Comparison of ENCODE assay signal across 8 cellular contexts in genomic region chr2:98608962-98609604, GRCh38. TPM values are rescaled to one million over a fixed set of nuclear protein-coding genes. Genes with fewer than 3 reads are reported as not detected.
DNase-seq lines count a peak whose midpoint lies in the region; ATAC-seq and TF ChIP-seq lines count a peak whose summit lies in the region.

No MANE protein-coding gene starts in this region.

- peaks cover 32 to 81% (median 59%) of the 10 kb centered on the region in 4 donors for H3K4me1 Mint-ChIP-seq in CD4-positive, CD25-positive, alpha-beta regulatory T cell
- H3K4me1 Mint-ChIP-seq in GM23338 (peaks cover 14% of the 10 kb centered on the region), endodermal cell (peaks cover 70% of the 10 kb centered on the region)

- no peak for ATAC-seq in CD4-positive, CD25-positive, alpha-beta regulatory T cell (ENCODE audit: low read depth in 2 of 2)
- ATAC-seq in GM23338 (peak; percentile 50), RWPE2 (ENCODE audit: low read depth) (peak; percentile 24; the same call in 1 of the 3 replicates), GM18517 (IDR thresholded peaks at IDR 0.05; ENCODE audit: unreplicated experiment) (no peak)

- WGBS in endodermal cell (ENCODE audit: insufficient coverage in 1 of 2, insufficient read length in 1 of 2), 2 experiments: 4 to 9% methylated on average over 17 to 29 of the region's 29 CpGs

- DNase-seq in CD4-positive, CD25-positive, alpha-beta regulatory T cell: peak in 1 of 3 donors; percentile 10
- peak; percentile 41 for DNase-seq in GM23338 (ENCODE audit: low spot score)
- DNase-seq in RWPE2 (ENCODE audit: low spot score): no peak
- peak; percentile 59 for DNase-seq in endodermal cell
- DNase-seq in activated effector memory CD4-positive, alpha-beta T cell treated with Interleukin-2 at 50 U/mL for 16 hours: no peak
- no peak for DNase-seq in stimulated activated CD4-positive, alpha-beta T cell treated with anti-CD3 and anti-CD28 coated beads, Interleukin-15, amount 100 ng/mL, for 24 hours

- peaks cover 9% of the 10 kb centered on the region for H4K20me1 ChIP-seq in GM23338 (replicated peaks; ENCODE audit: insufficient read depth)

- H3K36me3 Mint-ChIP-seq in CD4-positive, CD25-positive, alpha-beta regulatory T cell: peaks cover 27% of the 10 kb centered on the region
- H3K36me3 Mint-ChIP-seq in GM23338 (ENCODE audit: low read depth) (peaks cover 34% of the 10 kb centered on the region), endodermal cell (ENCODE audit: low read depth) (peaks cover 32% of the 10 kb centered on the region)

- peaks cover 14% of the 10 kb centered on the region for H3K36me3 ChIP-seq in CD4-positive, CD25-positive, alpha-beta regulatory T cell (ENCODE audit: control insufficient read depth, insufficient read depth, low read length)
- H3K36me3 ChIP-seq in GM23338 (ENCODE audit: insufficient read depth): peaks cover 12% of the 10 kb centered on the region; the same call in 1 of the 2 replicates
- peaks cover 45% of the 10 kb centered on the region for H3K36me3 ChIP-seq in RWPE2 (ENCODE audit: low read depth)
- peaks cover 37% of the 10 kb centered on the region for H3K36me3 ChIP-seq in endodermal cell (ENCODE audit: control insufficient read depth, insufficient read depth, low read length)

- peaks cover 51% of the 10 kb centered on the region for H3K4me1 ChIP-seq in CD4-positive, CD25-positive, alpha-beta regulatory T cell (ENCODE audit: control insufficient read depth, insufficient read depth, low read length, poor library complexity, severe bottlenecking)
- H3K4me1 ChIP-seq in GM23338 (ENCODE audit: insufficient read depth): peaks cover 17% of the 10 kb centered on the region
- H3K4me1 ChIP-seq in RWPE2 (ENCODE audit: insufficient read depth, poor library complexity, severe bottlenecking): peaks cover 10% of the 10 kb centered on the region
- H3K4me1 ChIP-seq in endodermal cell (ENCODE audit: control insufficient read depth, insufficient read depth, low read length): peaks cover 8% of the 10 kb centered on the region
- H3K4me1 ChIP-seq in mononuclear cell (ENCODE audit: insufficient read depth, low read length): peaks cover 37% of the 10 kb centered on the region

- peak overlapping the region; percentile 95 for H3K9ac ChIP-seq in endodermal cell (ENCODE audit: extremely low read depth, low read length, poor library complexity, severe bottlenecking)

- H3K27me3 Mint-ChIP-seq in CD4-positive, CD25-positive, alpha-beta regulatory T cell: no peaks in the 10 kb centered on the region
- H3K27me3 Mint-ChIP-seq in GM23338 (ENCODE audit: insufficient read depth, low read depth, poor library complexity) (peaks cover 6% of the 10 kb centered on the region), endodermal cell (ENCODE audit: insufficient read depth) (no peaks in the 10 kb centered on the region)

- peak overlapping the region; percentile 89 for H3K27ac ChIP-seq in CD4-positive, CD25-positive, alpha-beta regulatory T cell (ENCODE audit: insufficient read depth, low read length, poor library complexity, severe bottlenecking)
- peak overlapping the region; percentile 95 for H3K27ac ChIP-seq in GM23338 (ENCODE audit: low read depth)
- H3K27ac ChIP-seq in RWPE2 (ENCODE audit: poor library complexity, severe bottlenecking): peak overlapping the region; percentile 52
- peak overlapping the region; percentile 86 for H3K27ac ChIP-seq in endodermal cell (ENCODE audit: low read depth, low read length)

- peaks cover 3% of the 10 kb centered on the region for H3F3A ChIP-seq in GM23338 (replicated peaks; ENCODE audit: low read depth)

- H3K9me3 Mint-ChIP-seq in CD4-positive, CD25-positive, alpha-beta regulatory T cell: no peaks in the 10 kb centered on the region
- H3K9me3 Mint-ChIP-seq in GM23338 (no peaks in the 10 kb centered on the region; the same call in 2 of the 3 replicates), endodermal cell (no peaks in the 10 kb centered on the region)

- H3K27ac Mint-ChIP-seq in CD4-positive, CD25-positive, alpha-beta regulatory T cell: peak overlapping the region; percentile 92 to 98 (median 97)
- H3K27ac Mint-ChIP-seq in GM23338 (peak overlapping the region; percentile 95), endodermal cell (peak overlapping the region; percentile 88)

- H3K4me3 ChIP-seq in CD4-positive, CD25-positive, alpha-beta regulatory T cell (ENCODE audit: low read depth, low read length): peak overlapping the region; percentile 92
- H3K4me3 ChIP-seq in GM23338: peak overlapping the region; percentile 96
- H3K4me3 ChIP-seq in RWPE2 (ENCODE audit: severe bottlenecking): peak overlapping the region; percentile 90
- H3K4me3 ChIP-seq in endodermal cell (ENCODE audit: low read length): peak overlapping the region; percentile 91
- peak overlapping the region; percentile 93 for H3K4me3 ChIP-seq in mononuclear cell (ENCODE audit: low read length)

- TF ChIP-seq CTCF in GM23338 (conservative IDR thresholded peaks at IDR 0.05; ENCODE audit: low read depth in 2 of 2) (no peak), RWPE2 (IDR thresholded peaks at IDR 0.05; ENCODE audit: poor library complexity, severe bottlenecking) (no peak), endodermal cell (conservative IDR thresholded peaks at IDR 0.05) (no peak)

- H3K79me2 ChIP-seq in GM23338 (replicated peaks; ENCODE audit: insufficient read depth): peaks cover 60% of the 10 kb centered on the region

- H3K9me2 ChIP-seq in GM23338 (ENCODE audit: insufficient read depth): no peaks in the 10 kb centered on the region

- peak overlapping the region; percentile 91 to 96 (median 94) for H3K4me3 Mint-ChIP-seq in CD4-positive, CD25-positive, alpha-beta regulatory T cell
- H3K4me3 Mint-ChIP-seq in GM23338 (peak overlapping the region; percentile 86), endodermal cell (peak overlapping the region; percentile 71)

- peak overlapping the region; percentile 98; the same call in 1 of the 2 replicates for H2AFZ ChIP-seq in GM23338

- no peaks in the 10 kb centered on the region for H3K9me3 ChIP-seq in CD4-positive, CD25-positive, alpha-beta regulatory T cell (ENCODE audit: control insufficient read depth in 2 of 2, low read length in 2 of 2)
- H3K9me3 ChIP-seq in RWPE2 (ENCODE audit: severe bottlenecking): no peaks in the 10 kb centered on the region
- H3K9me3 ChIP-seq in endodermal cell (ENCODE audit: control insufficient read depth, low read length): no peaks in the 10 kb centered on the region
- H3K9me3 ChIP-seq in mononuclear cell (ENCODE audit: low read depth, low read length): no peaks in the 10 kb centered on the region

- H3K27me3 ChIP-seq in CD4-positive, CD25-positive, alpha-beta regulatory T cell (ENCODE audit: control insufficient read depth, insufficient read depth, low read length): no peaks in the 10 kb centered on the region
- no peaks in the 10 kb centered on the region for H3K27me3 ChIP-seq in GM23338 (ENCODE audit: insufficient read depth)
- H3K27me3 ChIP-seq in RWPE2 (ENCODE audit: insufficient read depth, poor library complexity, severe bottlenecking): no peaks in the 10 kb centered on the region
- H3K27me3 ChIP-seq in endodermal cell (ENCODE audit: control insufficient read depth, insufficient read depth, low read length, poor library complexity, severe bottlenecking): no peaks in the 10 kb centered on the region
- no peaks in the 10 kb centered on the region for H3K27me3 ChIP-seq in mononuclear cell (ENCODE audit: insufficient read depth, low read length)

- H3K4me2 ChIP-seq in GM23338: peak overlapping the region; percentile 98

RNA-seq across cellular contexts. Expression of gene UNC50, which starts 0.7 kb away (rescaled TPM):
- total RNA-seq in CD4-positive, CD25-positive, alpha-beta regulatory T cell: 17.8 TPM
- 10 to 100 TPM; 44.9 to 58.6 (median 48.4) TPM for polyA plus RNA-seq in CD4-positive, CD25-positive, alpha-beta regulatory T cell
- total RNA-seq in GM23338 (2014; rRNA removed; shearing (Covaris generic)): 38.7 and 44.4 TPM in 2 replicates
- 49.4 and 49.8 TPM in 2 replicates for polyA plus RNA-seq in GM23338 (2016; fragmentation: Nextera tagmentation; extraction: Ambion mirVana)
- 10 to 100 TPM; 81.2 to 82.8 TPM for total RNA-seq in endodermal cell
- polyA plus RNA-seq in endodermal cell (2013, experiment 1 of 2): 71.0 TPM
- polyA plus RNA-seq in endodermal cell (2013, experiment 2 of 2): 77.5 TPM
- total RNA-seq in mononuclear cell: 13.7 TPM

RNA-seq across cellular contexts. Expression of gene COA5, which starts 0.8 kb away (rescaled TPM):
- total RNA-seq in CD4-positive, CD25-positive, alpha-beta regulatory T cell: 20.4 TPM
- 10 to 100 TPM; 32.6 to 40.7 (median 38.6) TPM for polyA plus RNA-seq in CD4-positive, CD25-positive, alpha-beta regulatory T cell
- 33.3 and 34.8 TPM in 2 replicates for total RNA-seq in GM23338 (2014; rRNA removed; shearing (Covaris generic))
- 113 and 115 TPM in 2 replicates for polyA plus RNA-seq in GM23338 (2016; fragmentation: Nextera tagmentation; extraction: Ambion mirVana)
- 10 to 100 TPM; 34.1 to 44.9 TPM for total RNA-seq in endodermal cell
- polyA plus RNA-seq in endodermal cell (2013, experiment 1 of 2): 44.4 TPM
- 38.3 TPM for polyA plus RNA-seq in endodermal cell (2013, experiment 2 of 2)
- total RNA-seq in mononuclear cell: 18.6 TPM

Comparison
In these comparisons a context has a peak if more than half of its experiments do, and no peak if none do; other contexts are left out.
1. ATAC-seq: peak in GM23338 (single experiment) and RWPE2 (single experiment); none in CD4-positive, CD25-positive, alpha-beta regulatory T cell (0 of 2) and GM18517 (single experiment).
2. DNase-seq: peak in GM23338 (single experiment) and endodermal cell (single experiment); none in RWPE2 (single experiment), activated effector memory CD4-positive, alpha-beta T cell treated with Interleukin-2 at 50 U/mL for 16 hours (single experiment) and stimulated activated CD4-positive, alpha-beta T cell treated with anti-CD3 and anti-CD28 coated beads, Interleukin-15, amount 100 ng/mL, for 24 hours (single experiment).
3. Peak in every context shown above with its lines, with median percentiles within 50 percentile points of each other: H3K27ac ChIP-seq, H3K4me3 ChIP-seq, H3K27ac Mint-ChIP-seq and H3K4me3 Mint-ChIP-seq.